In genomic region chr18:5132987-5133386, GRCh38 we compare ENCODE assay signal across 9 cellular contexts.
"Had no signal": no experiment of that assay in that cellular context is flagged by ENCODE, and none has a peak within 500 bp of the region (broad histone marks: within the 10 kb centered on the region; RNA-seq: fewer than 3 reads in every experiment).

No MANE protein-coding gene starts in this region.

- ATAC-seq: HCT116, K562 had no signal

- H3K9me3 ChIP-seq: HAP-1 had no signal

- H3K4me3 ChIP-seq: GM23248, HAP-1, K562 had no signal

- H3K27ac ChIP-seq: GM23248 had no signal

- DNase-seq: GM23248, GOT3, H7, HFFc6, IMR-90 had no signal

- H3K4me3 Mint-ChIP-seq: HFFc6 had no signal

- H3K27ac Mint-ChIP-seq: HFFc6 had no signal

- FAIRE-seq: HTR-8/SVneo, K562 had no signal

- H3K36me3 ChIP-seq: HAP-1 had no signal
